Comparison of ENCODE assay signal across 1 cellular context in the genomic region with DNA sequence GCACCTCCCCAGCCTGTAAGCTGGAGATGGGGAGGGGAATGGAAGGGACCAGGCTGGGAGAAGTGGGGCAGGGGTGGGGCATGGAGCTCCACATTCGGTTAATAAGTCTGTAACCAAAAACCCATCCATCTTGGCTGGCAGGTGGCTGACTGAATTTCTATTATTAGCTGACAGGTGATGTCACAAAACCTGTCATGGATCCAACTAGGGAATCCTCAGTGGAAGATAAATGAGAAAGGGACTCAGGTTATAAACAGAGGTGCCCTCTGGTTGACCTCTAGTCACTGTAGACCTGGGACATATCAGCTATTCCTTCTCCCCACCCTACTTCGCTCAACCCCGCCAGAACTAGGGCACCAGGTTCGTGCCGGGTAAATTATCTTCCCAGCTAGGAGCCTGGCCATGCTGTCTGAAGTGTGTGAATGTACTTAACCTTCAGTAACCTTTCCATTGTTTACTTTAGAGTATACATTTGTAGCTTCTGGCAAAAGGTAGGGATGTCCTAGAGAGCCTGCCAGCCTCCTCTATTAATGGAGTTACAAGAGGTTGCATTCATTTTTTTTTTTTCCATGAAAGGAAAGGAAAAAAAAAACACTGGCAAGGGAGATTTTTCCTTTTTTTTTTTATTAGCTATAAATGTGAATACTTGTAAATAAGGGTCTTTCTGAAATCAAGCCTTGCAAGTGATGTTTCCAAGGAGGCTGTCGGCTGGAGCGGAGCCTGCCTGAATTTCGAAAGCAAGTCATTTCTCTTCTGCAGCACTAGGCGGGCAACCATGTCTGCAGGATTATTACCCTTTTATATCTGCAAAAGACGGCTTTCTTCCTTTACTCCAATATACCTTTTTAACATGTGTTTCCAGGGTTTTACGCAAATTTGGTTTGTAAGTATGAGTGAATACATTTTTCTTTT.
TF ChIP-seq lines count a peak whose summit lies in the region.

No MANE protein-coding gene starts in this region.

TF ChIP-seq in IMR-90, 13 proteins besides CTCF, POLR2A, EP300 and RAD21 (continued from another document):
- TF ChIP-seq MAZ (IDR thresholded peaks at IDR 0.05; ENCODE audit: borderline replicate concordance, low read depth, low read length), result no peak
- TF ChIP-seq, protein P1, sequence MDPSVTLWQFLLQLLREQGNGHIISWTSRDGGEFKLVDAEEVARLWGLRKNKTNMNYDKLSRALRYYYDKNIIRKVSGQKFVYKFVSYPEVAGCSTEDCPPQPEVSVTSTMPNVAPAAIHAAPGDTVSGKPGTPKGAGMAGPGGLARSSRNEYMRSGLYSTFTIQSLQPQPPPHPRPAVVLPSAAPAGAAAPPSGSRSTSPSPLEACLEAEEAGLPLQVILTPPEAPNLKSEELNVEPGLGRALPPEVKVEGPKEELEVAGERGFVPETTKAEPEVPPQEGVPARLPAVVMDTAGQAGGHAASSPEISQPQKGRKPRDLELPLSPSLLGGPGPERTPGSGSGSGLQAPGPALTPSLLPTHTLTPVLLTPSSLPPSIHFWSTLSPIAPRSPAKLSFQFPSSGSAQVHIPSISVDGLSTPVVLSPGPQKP (IDR thresholded peaks at IDR 0.05; ENCODE audit: borderline replicate concordance, low read depth, low read length), result no peak
- TF ChIP-seq MAFK (IDR thresholded peaks at IDR 0.05; ENCODE audit: low read depth, low read length), result no peak
- no peak for TF ChIP-seq SMC3 (IDR thresholded peaks at IDR 0.05; ENCODE audit: low read depth, low read length)
- no peak for TF ChIP-seq CEBPB (IDR thresholded peaks at IDR 0.05; ENCODE audit: low read depth, low read length)
TF ChIP-seq in IMR-90: peak in this region for 0.
